8 cellular contexts compared by ENCODE assay signal in the genomic region with DNA sequence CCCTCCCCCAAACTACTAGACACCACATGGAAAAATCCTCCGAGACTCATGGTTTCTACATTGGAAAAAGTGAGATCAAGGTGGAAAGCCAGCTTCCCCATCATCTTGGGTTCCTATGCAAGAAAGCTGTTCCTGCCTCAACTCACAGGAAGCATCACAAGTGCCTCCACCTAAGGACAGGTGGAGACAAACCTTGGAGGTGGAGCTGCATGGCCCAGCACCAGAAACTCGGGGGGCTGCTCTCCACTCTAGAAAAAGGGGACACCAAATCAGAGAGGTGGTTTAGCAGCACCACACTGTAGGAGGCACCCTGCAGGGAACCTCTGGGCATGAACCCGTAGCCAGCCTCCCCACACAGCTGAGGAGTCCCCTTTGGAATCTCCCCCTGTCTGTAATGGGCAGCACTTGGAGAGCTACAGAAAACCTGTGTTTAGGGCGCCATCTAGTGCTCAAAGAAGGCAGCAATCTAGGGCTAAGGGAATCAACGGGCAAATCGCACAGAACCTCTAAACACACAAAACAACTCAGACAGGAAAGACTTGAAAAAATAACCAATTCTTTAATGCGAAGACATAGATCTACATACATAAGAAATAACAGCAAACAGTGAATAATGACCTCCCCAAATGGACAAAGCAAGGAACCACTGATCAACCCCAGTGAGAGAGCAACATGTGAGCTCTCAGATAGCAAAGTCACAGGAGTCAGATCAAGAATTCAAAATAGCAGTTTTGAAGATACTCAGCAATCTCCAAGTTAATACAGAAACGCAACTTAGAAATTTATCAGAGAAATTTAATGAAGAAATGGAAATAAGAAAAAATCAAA. TPM values are rescaled to one million over a fixed set of nuclear protein-coding genes. Genes with fewer than 3 reads are reported as not detected.
DNase-seq lines count a peak whose midpoint lies in the region; TF ChIP-seq lines count a peak whose summit lies in the region.

No MANE protein-coding gene starts in this region.

- H3K4me3 ChIP-seq in H7 (ENCODE audit: insufficient read depth, low read depth, low read length) (no peak overlapping the region), brain microvascular endothelial cell (ENCODE audit: low read depth, low read length) (no peak overlapping the region)

- DNase-seq in ELF-1 (ENCODE audit: low read depth, low spot score) (peak; percentile 83), H7 (peak; percentile 73), NCI-H128 (lab: John Stamatoyannopoulos, UW; ENCODE audit: unreplicated experiment) (peak; percentile 2), UCSD-AML1 (lab: John Stamatoyannopoulos, UW; ENCODE audit: unreplicated experiment) (peak; percentile 34), brain microvascular endothelial cell (peak; percentile 65), inferior parietal cortex (ENCODE audit: extremely low spot score) (peak; percentile 65), GOT3 (lab: John Stamatoyannopoulos, UW) (no peak)
- DNase-seq in stimulated activated CD4-positive, alpha-beta T cell treated with anti-CD3 and anti-CD28 coated beads, Interleukin-1b, Interleukin-23, amount 100 ng/mL, for 4 hours (ENCODE audit: low read depth in 2 of 2): peak; percentile 15 to 37

- in situ Hi-C loops in brain microvascular endothelial cell (cut with HindIII; ENCODE audit: low pct_ligation_motif_present, low sequenced_read_pairs): no loop called here

- peak; percentile 83 for TF ChIP-seq CTCF in brain microvascular endothelial cell (IDR thresholded peaks at IDR 0.05; ENCODE audit: low read depth, low read length, missing control alignments)

- H3K27me3 ChIP-seq in H7 (ENCODE audit: control insufficient read depth, insufficient read depth, low read length): no peaks in the 10 kb centered on the region
- no peaks in the 10 kb centered on the region for H3K27me3 ChIP-seq in brain microvascular endothelial cell (replicated peaks)

- no peaks in the 10 kb centered on the region for H3K36me3 ChIP-seq in H7 (replicated peaks; ENCODE audit: control insufficient read depth, insufficient read depth, low read length)
- no peaks in the 10 kb centered on the region for H3K36me3 ChIP-seq in brain microvascular endothelial cell (replicated peaks)

- no peak overlapping the region for H3K27ac ChIP-seq in brain microvascular endothelial cell

RNA-seq across cellular contexts. Expression of a gene that starts 37.0 kb away (rescaled TPM):
- total RNA-seq in H7 (2014; rRNA removed; shearing (Covaris generic)): 12.8 and 13.6 TPM in 2 replicates

RNA-seq across cellular contexts. Expression of a gene that starts 55.2 kb away (rescaled TPM):
- not detected in 2 replicates for total RNA-seq in H7 (2014; rRNA removed; shearing (Covaris generic))
